Comparison of ENCODE assay signal across 2 cellular contexts in genomic region chr16:28823291-28823718, GRCh38.
TF ChIP-seq lines count a peak whose summit lies in the region.

No MANE protein-coding gene starts in this region.

TF ChIP-seq in K562, 482 proteins besides CTCF, POLR2A, EP300 and RAD21 (continues in another document):
- TF ChIP-seq ZNF766 (CRISPR knock-in tag; conservative IDR thresholded peaks at IDR 0.05), result 0 out of 2 replicates have a peak, but pooled peaks have one; percentile 20
- TF ChIP-seq ZNF511 (CRISPR knock-in tag; IDR thresholded peaks at IDR 0.05), result 0 out of 2 replicates have a peak, but pooled peaks have one; percentile 5
- TF ChIP-seq ZNF551 (CRISPR knock-in tag; IDR thresholded peaks at IDR 0.05), result no peak
- TF ChIP-seq TGIF2 (CRISPR knock-in tag; IDR thresholded peaks at IDR 0.05), result peak; percentile 84; the same call in 1 of the 2 replicates
- TF ChIP-seq HMGXB4 (CRISPR knock-in tag; IDR thresholded peaks at IDR 0.05), result peak; percentile 81
- TF ChIP-seq RBBP5 (IDR thresholded peaks at IDR 0.05; ENCODE audit: borderline replicate concordance, insufficient read depth, low read length, poor library complexity, severe bottlenecking), result peak; percentile 84
- no peak for TF ChIP-seq IRF1 (CRISPR knock-in tag; IDR thresholded peaks at IDR 0.05; ENCODE audit: borderline replicate concordance)
- 0 out of 4 replicates have a peak, but pooled peaks of 1 of the 2 experiments have one; percentile 11 for TF ChIP-seq UBTF (IDR thresholded peaks at IDR 0.05; ENCODE audit: borderline replicate concordance in 1 of 2, low read depth in 2 of 2, low read length in 2 of 2)
- no peak for TF ChIP-seq ZNF140 (CRISPR knock-in tag; IDR thresholded peaks at IDR 0.05)
- TF ChIP-seq ADNP (tag; IDR thresholded peaks at IDR 0.05), result no peak
- peak; percentile 85 for TF ChIP-seq PRPF4 (IDR thresholded peaks at IDR 0.05; ENCODE audit: insufficient read depth, low read depth, low read length, poor library complexity, severe bottlenecking)
- no peak for TF ChIP-seq IRF2 (CRISPR knock-in tag; IDR thresholded peaks at IDR 0.05)
- peak; percentile 69 for TF ChIP-seq PCBP1 (IDR thresholded peaks at IDR 0.05; ENCODE audit: low read depth, low read length, poor library complexity, severe bottlenecking)
- no peak for TF ChIP-seq ID3 (CRISPR knock-in tag; IDR thresholded peaks at IDR 0.05)
- 0 out of 2 replicates have a peak, but pooled peaks have one; percentile 61 for TF ChIP-seq ID3 (tag; IDR thresholded peaks at IDR 0.05)
- no peak for TF ChIP-seq SREBF1 (IDR thresholded peaks at IDR 0.05; ENCODE audit: borderline replicate concordance, low read depth, low read length)
- no peak for TF ChIP-seq DIDO1 (tag; IDR thresholded peaks at IDR 0.05; ENCODE audit: low read depth)
- TF ChIP-seq RBFOX2 (IDR thresholded peaks at IDR 0.05; ENCODE audit: low read depth, low read length), result peak; percentile 73; the same call in 1 of the 2 replicates
- TF ChIP-seq PHF8 (IDR thresholded peaks at IDR 0.05; ENCODE audit: borderline replicate concordance, low read length), result peak; percentile 74
- TF ChIP-seq THAP12 (CRISPR knock-in tag; IDR thresholded peaks at IDR 0.05), result peak; percentile 1; the same call in 1 of the 2 replicates
- TF ChIP-seq FIP1L1 (IDR thresholded peaks at IDR 0.05; ENCODE audit: low read depth, low read length, poor library complexity, severe bottlenecking), result peak; percentile 86
- peak; percentile 99 for TF ChIP-seq BRD4 (IDR thresholded peaks at IDR 0.05)
- TF ChIP-seq GTF2E2 (tag; IDR thresholded peaks at IDR 0.05), result peak; percentile 37; the same call in 1 of the 2 replicates

TF ChIP-seq in HepG2, 621 proteins besides CTCF, POLR2A, EP300 and RAD21 (continues in another document):
- 0 out of 2 replicates have a peak, but pooled peaks have one; percentile 63 for TF ChIP-seq DNMT1 (CRISPR knock-in tag; IDR thresholded peaks at IDR 0.05)
- no peak for TF ChIP-seq FOXK1 (CRISPR knock-in tag; IDR thresholded peaks at IDR 0.05; ENCODE audit: borderline replicate concordance, low read depth)
- TF ChIP-seq KAT2B (IDR thresholded peaks at IDR 0.05; ENCODE audit: borderline replicate concordance, low read depth, low read length), result no peak
- peak; percentile 48; the same call in 1 of the 2 replicates for TF ChIP-seq REL (CRISPR knock-in tag; conservative IDR thresholded peaks at IDR 0.05)
- TF ChIP-seq ZNF850 (CRISPR knock-in tag; conservative IDR thresholded peaks at IDR 0.05), result peak; percentile 90; the same call in 1 of the 2 replicates
- TF ChIP-seq CCDC6 (CRISPR knock-in tag; IDR thresholded peaks at IDR 0.05), result no peak
- TF ChIP-seq PAWR (CRISPR knock-in tag; IDR thresholded peaks at IDR 0.05; ENCODE audit: borderline replicate concordance), result no peak
- no peak for TF ChIP-seq PAF1 (CRISPR knock-in tag; IDR thresholded peaks at IDR 0.05)
- TF ChIP-seq DZIP1 (CRISPR knock-in tag; IDR thresholded peaks at IDR 0.05), result 0 out of 2 replicates have a peak, but pooled peaks have one; percentile 21
- TF ChIP-seq MXD3 (CRISPR knock-in tag; IDR thresholded peaks at IDR 0.05), result no peak
- TF ChIP-seq ZBTB3 (CRISPR knock-in tag; IDR thresholded peaks at IDR 0.05; ENCODE audit: borderline replicate concordance, low read depth), result peak; percentile 60; the same call in 1 of the 2 replicates
- TF ChIP-seq U2AF2 (IDR thresholded peaks at IDR 0.05; ENCODE audit: low read depth, low read length), result no peak
- TF ChIP-seq MTERF4 (CRISPR knock-in tag; IDR thresholded peaks at IDR 0.05), result peak; percentile 85; the same call in 1 of the 2 replicates
- TF ChIP-seq HES4 (CRISPR knock-in tag; IDR thresholded peaks at IDR 0.05; ENCODE audit: borderline replicate concordance), result peak; percentile 92
- no peak for TF ChIP-seq ZBTB46 (CRISPR knock-in tag; IDR thresholded peaks at IDR 0.05; ENCODE audit: borderline replicate concordance)
- TF ChIP-seq IRF9 (CRISPR knock-in tag; IDR thresholded peaks at IDR 0.05; ENCODE audit: borderline replicate concordance), result 0 out of 2 replicates have a peak, but pooled peaks have one; percentile 5
- peak; percentile 44; the same call in 1 of the 2 replicates for TF ChIP-seq ZNF234 (CRISPR knock-in tag; conservative IDR thresholded peaks at IDR 0.05)
- 0 out of 2 replicates have a peak, but pooled peaks have one; percentile 6 for TF ChIP-seq ZNF749 (CRISPR knock-in tag; IDR thresholded peaks at IDR 0.05; ENCODE audit: borderline replicate concordance)
- TF ChIP-seq AGO2 (optimal IDR thresholded peaks at IDR 0.05; ENCODE audit: low read depth, low read length), result peak; percentile 98
- no peak for TF ChIP-seq ZNF737 (CRISPR knock-in tag; IDR thresholded peaks at IDR 0.05; ENCODE audit: borderline replicate concordance)
- TF ChIP-seq IRX3 (CRISPR knock-in tag; IDR thresholded peaks at IDR 0.05; ENCODE audit: borderline replicate concordance, low read depth), result peak; percentile 76; the same call in 1 of the 2 replicates
- no peak for TF ChIP-seq NFE2 (CRISPR knock-in tag; IDR thresholded peaks at IDR 0.05)
- 0 out of 2 replicates have a peak, but pooled peaks have one; percentile 78 for TF ChIP-seq MTA3 (CRISPR knock-in tag; IDR thresholded peaks at IDR 0.05)
- 0 out of 2 replicates have a peak, but pooled peaks have one; percentile 60 for TF ChIP-seq THAP7 (CRISPR knock-in tag; IDR thresholded peaks at IDR 0.05)
- peak; percentile 93 for TF ChIP-seq ZNF446 (CRISPR knock-in tag; IDR thresholded peaks at IDR 0.05)
- TF ChIP-seq ZNF772 (CRISPR knock-in tag; IDR thresholded peaks at IDR 0.05), result no peak
- peak; percentile 94 for TF ChIP-seq U2AF1 (optimal IDR thresholded peaks at IDR 0.05; ENCODE audit: low read depth, low read length)
- TF ChIP-seq ZNF180 (CRISPR knock-in tag; IDR thresholded peaks at IDR 0.05; ENCODE audit: borderline replicate concordance, low read depth), result no peak
- peak; percentile 75; the same call in 1 of the 2 replicates for TF ChIP-seq ZNF501 (CRISPR knock-in tag; IDR thresholded peaks at IDR 0.05)
- peak; percentile 59; the same call in 1 of the 2 replicates for TF ChIP-seq ZNF441 (CRISPR knock-in tag; IDR thresholded peaks at IDR 0.05; ENCODE audit: borderline replicate concordance)
- TF ChIP-seq ARID5B (CRISPR knock-in tag; IDR thresholded peaks at IDR 0.05), result no peak
- no peak for TF ChIP-seq ZNF569 (CRISPR knock-in tag; IDR thresholded peaks at IDR 0.05; ENCODE audit: borderline replicate concordance)
- peak; percentile 30; the same call in 1 of the 2 replicates for TF ChIP-seq ZBTB42 (CRISPR knock-in tag; IDR thresholded peaks at IDR 0.05)
- no peak for TF ChIP-seq HOXA7 (CRISPR knock-in tag; IDR thresholded peaks at IDR 0.05)
- TF ChIP-seq ZNF816 (CRISPR knock-in tag; IDR thresholded peaks at IDR 0.05; ENCODE audit: borderline replicate concordance), result no peak
- no peak for TF ChIP-seq ISL2 (CRISPR knock-in tag; IDR thresholded peaks at IDR 0.05)
- no peak for TF ChIP-seq LRRFIP1 (CRISPR knock-in tag; conservative IDR thresholded peaks at IDR 0.05)
